In genomic region chr16:30721167-30721566, GRCh38 we compare ENCODE assay signal across 18 cellular contexts.
"Had no signal": no experiment of that assay in that cellular context is flagged by ENCODE, and none has a peak within 500 bp of the region (broad histone marks: within the 10 kb centered on the region; RNA-seq: fewer than 3 reads in every experiment).

No MANE protein-coding gene starts in this region.

- H3K27me3 Mint-ChIP-seq: activated CD4-positive, alpha-beta memory T cell treated with anti-CD3 and anti-CD28 coated beads for 36 hours; activated CD8-positive, alpha-beta memory T cell treated with anti-CD3 and anti-CD28 coated beads, Interleukin-2, amount 10 ng/mL, durations not matched to agents 7 days and 5 days; activated naive CD4-positive, alpha-beta T cell treated with anti-CD3 and anti-CD28 coated beads, Interleukin-2, amount 50 U/mL, for 24 hours; brain; naive thymus-derived CD4-positive, alpha-beta T cell had no signal

- H3K27ac ChIP-seq: tibial nerve had no signal

- H3K27ac Mint-ChIP-seq: activated CD4-positive, alpha-beta memory T cell treated with anti-CD3 and anti-CD28 coated beads for 36 hours; activated CD8-positive, alpha-beta memory T cell treated with anti-CD3 and anti-CD28 coated beads, Interleukin-2, amount 10 ng/mL, durations not matched to agents 7 days and 5 days had no signal

- H3K4me1 Mint-ChIP-seq: brain had no signal

- H3K4me3 Mint-ChIP-seq: activated CD4-positive, alpha-beta memory T cell treated with anti-CD3 and anti-CD28 coated beads for 36 hours; activated CD8-positive, alpha-beta memory T cell treated with anti-CD3 and anti-CD28 coated beads, Interleukin-2, amount 10 ng/mL, durations not matched to agents 7 days and 5 days; activated naive CD4-positive, alpha-beta T cell treated with anti-CD3 and anti-CD28 coated beads, Interleukin-2, amount 50 U/mL, for 24 hours; brain; naive thymus-derived CD4-positive, alpha-beta T cell had no signal

- H3K9me3 Mint-ChIP-seq: activated CD4-positive, alpha-beta memory T cell treated with anti-CD3 and anti-CD28 coated beads for 36 hours; activated naive CD4-positive, alpha-beta T cell treated with anti-CD3 and anti-CD28 coated beads, Interleukin-2, amount 50 U/mL, for 24 hours; brain had no signal

- H3K9me3 ChIP-seq: mucosa of descending colon, neutrophil, tibial nerve had no signal

- DNase-seq: activated CD4-positive, alpha-beta memory T cell treated with anti-CD3 and anti-CD28 coated beads for 36 hours; activated CD8-positive, alpha-beta memory T cell treated with anti-CD3 and anti-CD28 coated beads, Interleukin-2, amount 10 ng/mL, durations not matched to agents 7 days and 5 days; central memory CD4-positive, alpha-beta T cell; cortex of kidney; effector memory CD4-positive, alpha-beta T cell; mucosa of descending colon; naive thymus-derived CD4-positive, alpha-beta T cell; retina; SHP77 treated with DMSO at 0.1 percent for 48 hours; stimulated activated naive CD4-positive, alpha-beta T cell; substantia nigra; T-helper 1 cell had no signal

- ATAC-seq: activated CD8-positive, alpha-beta memory T cell treated with anti-CD3 and anti-CD28 coated beads, Interleukin-2, amount 10 ng/mL, durations not matched to agents 7 days and 5 days; left lobe of liver; naive thymus-derived CD4-positive, alpha-beta T cell; SK-N-SH treated with all-trans-retinoic acid at 6 μM for 48 hours had no signal
